3 cellular contexts compared by ENCODE assay signal in genomic region chr3:64871237-64871636, GRCh38.
"Had no signal": no experiment of that assay in that cellular context is flagged by ENCODE, and none has a peak within 500 bp of the region (broad histone marks: within the 10 kb centered on the region; RNA-seq: fewer than 3 reads in every experiment).

No MANE protein-coding gene starts in this region.

- H3K4me3 ChIP-seq: GM23338 had no signal

- DNase-seq: H9, HCEC 1CT had no signal

- H3K4me2 ChIP-seq: GM23338 had no signal

- ATAC-seq: GM23338 had no signal

- H2AFZ ChIP-seq: GM23338 had no signal
